Comparison of ENCODE assay signal across 2 cellular contexts in genomic region chr13:108083056-108083455, GRCh38.
TF ChIP-seq lines count a peak whose summit lies in the region.

No MANE protein-coding gene starts in this region.

TF ChIP-seq in GM23338, 12 proteins besides CTCF, POLR2A, EP300 and RAD21 (continued from another document):
- TF ChIP-seq ZNF462 (CRISPR knock-in tag; IDR thresholded peaks at IDR 0.05) (no peak), POLR2AphosphoS5 (IDR thresholded peaks at IDR 0.05; ENCODE audit: low read depth) (no peak), CREB1 (CRISPR knock-in tag; IDR thresholded peaks at IDR 0.05; ENCODE audit: low read depth) (no peak)

TF ChIP-seq in endothelial cell of umbilical vein, 7 proteins besides CTCF, POLR2A, EP300 and RAD21 (continued from another document):
- TF ChIP-seq FOS (IDR thresholded peaks at IDR 0.05; ENCODE audit: borderline replicate concordance, insufficient read depth, low read length): no peak
- no peak for TF ChIP-seq JUN (IDR thresholded peaks at IDR 0.05; ENCODE audit: borderline replicate concordance, insufficient read depth, insufficient read length, low read depth)
